In genomic region chr1:13617108-13617507, GRCh38 we compare ENCODE assay signal across 1 cellular context.
TF ChIP-seq lines count a peak whose summit lies in the region.

No MANE protein-coding gene starts in this region.

TF ChIP-seq in WTC11, 78 proteins besides CTCF, POLR2A, EP300 and RAD21 (continued from another document):
- TF ChIP-seq FOXP4 (CRISPR knock-in tag; IDR thresholded peaks at IDR 0.05) (no peak), PREB (CRISPR knock-in tag; IDR thresholded peaks at IDR 0.05; ENCODE audit: borderline replicate concordance) (no peak), EMX1 (CRISPR knock-in tag; IDR thresholded peaks at IDR 0.05) (no peak), NR3C1 (CRISPR knock-in tag; conservative IDR thresholded peaks at IDR 0.05; ENCODE audit: low read depth) (no peak), ZNF671 (CRISPR knock-in tag; IDR thresholded peaks at IDR 0.05) (no peak), CDX4 (CRISPR knock-in tag; IDR thresholded peaks at IDR 0.05; ENCODE audit: borderline replicate concordance) (no peak), NFATC4 (CRISPR knock-in tag; IDR thresholded peaks at IDR 0.05) (no peak), SMAD3 (CRISPR knock-in tag; IDR thresholded peaks at IDR 0.05; ENCODE audit: borderline replicate concordance) (no peak), FOXJ3 (CRISPR knock-in tag; IDR thresholded peaks at IDR 0.05; ENCODE audit: borderline replicate concordance) (no peak), FOXP1 (CRISPR knock-in tag; IDR thresholded peaks at IDR 0.05; ENCODE audit: borderline replicate concordance) (no peak)
